ENCODE assay signal across 22 cellular contexts in genomic region chr1:51976831-51977602, GRCh38. TPM values are rescaled to one million over a fixed set of nuclear protein-coding genes. Genes with fewer than 3 reads are reported as not detected.
A peak's percentile ranks its signal among the peaks of the same experiment; 100 is the strongest.
DNase-seq lines count a peak whose midpoint lies in the region; ATAC-seq, FAIRE-seq and TF ChIP-seq lines count a peak whose summit lies in the region.
"Had no signal": no experiment of that assay in that cellular context is flagged by ENCODE, and none has a peak within 500 bp of the region (broad histone marks: within the 10 kb centered on the region; RNA-seq: fewer than 3 reads in every experiment).

No MANE protein-coding gene starts in this region.

- FAIRE-seq in HepG2 (lab: Jason Lieb, UNC), result peak; percentile 59
- FAIRE-seq: astrocyte, pancreas had no signal

- no peaks in the 10 kb centered on the region for H3K36me3 ChIP-seq in HepG2 (replicated peaks in 1 of 2; ENCODE audit: control insufficient read depth in 1 of 2, insufficient read depth in 2 of 2, low read length in 2 of 2)
- no peaks in the 10 kb centered on the region for H3K36me3 ChIP-seq in body of pancreas (replicated peaks in 1 of 2; ENCODE audit: insufficient read depth in 1 of 2, low read depth in 2 of 2)
- no peaks in the 10 kb centered on the region for H3K36me3 ChIP-seq in transverse colon
- H3K36me3 ChIP-seq: heart right ventricle, left lung, pancreas, sigmoid colon, vagina had no signal

- no peak for TF ChIP-seq RAD21 in HepG2 (CRISPR knock-in tag; IDR thresholded peaks at IDR 0.05)

- no peaks in the 10 kb centered on the region for H4K20me1 ChIP-seq in HepG2 (ENCODE audit: insufficient read depth, low read length)

- H3K27ac ChIP-seq in HepG2 (ENCODE audit: extremely low read length, insufficient read depth, low read length), result no peak overlapping the region
- no peak overlapping the region for H3K27ac ChIP-seq in body of pancreas
- H3K27ac ChIP-seq in transverse colon, result no peak overlapping the region
- H3K27ac ChIP-seq: heart right ventricle, left lung, pancreas, sigmoid colon, vagina had no signal

- TF ChIP-seq EP300 in HepG2 (IDR thresholded peaks at IDR 0.05; ENCODE audit: low read depth in 2 of 2, low read length in 2 of 2) (peak in 1 of 2 experiments; percentile 73; a peak in 2 of 4 replicates), HepG2 (CRISPR knock-in tag; IDR thresholded peaks at IDR 0.05; ENCODE audit: borderline replicate concordance) (peak; percentile 73; the same call in 1 of the 2 replicates), transverse colon (IDR thresholded peaks at IDR 0.05; ENCODE audit: low read depth) (no peak)

- WGBS in HepG2 (ENCODE audit: low lambda C conversion rate), result 30% methylated on average over 11 of the region's 12 CpGs
- WGBS in body of pancreas, 2 donors, result 61 to 78% methylated on average over 8 to 12 of the region's 12 CpGs
- 87 to 92% methylated on average over 3 to 12 of the region's 12 CpGs for WGBS in transverse colon (ENCODE audit: low coverage in 1 of 2), 2 donors

- no TSS peak for BruUV-seq in HepG2 (replicated peaks; lab: Mats Ljungman, UMichigan)

- TF ChIP-seq CTCF in HepG2 (CRISPR knock-in tag; IDR thresholded peaks at IDR 0.05) (no peak), body of pancreas (IDR thresholded peaks at IDR 0.05) (no peak), transverse colon (IDR thresholded peaks at IDR 0.05) (no peak)

- H3K4me1 ChIP-seq in HepG2 (ENCODE audit: insufficient read depth, low read length) (peaks cover 40% of the 10 kb centered on the region), body of pancreas (no peaks in the 10 kb centered on the region), transverse colon (no peaks in the 10 kb centered on the region)
- H3K4me1 ChIP-seq: heart right ventricle, left lung, pancreas, sigmoid colon, vagina had no signal

- H3K4me2 ChIP-seq in HepG2 (ENCODE audit: low read depth, low read length), result peak overlapping the region; percentile 4; the same call in 1 of the 2 replicates

- no peaks in the 10 kb centered on the region for H3K9me3 ChIP-seq in HepG2 (ENCODE audit: low read length)
- no peaks in the 10 kb centered on the region for H3K9me3 ChIP-seq in body of pancreas
- no peaks in the 10 kb centered on the region for H3K9me3 ChIP-seq in transverse colon
- H3K9me3 ChIP-seq: heart right ventricle, left lung, pancreas, sigmoid colon, vagina had no signal

- CTCF ChIA-PET in HepG2 (lab: Yijun Ruan, JAX; ENCODE audit: low intra/inter-chr PET ratio, low total read pairs), result no interaction called here

- no peaks in the 10 kb centered on the region; a peak in 1 of 5 replicates for H3K27me3 ChIP-seq in HepG2 (ENCODE audit: control insufficient read depth in 1 of 2, insufficient read depth in 2 of 2, low read length in 2 of 2)
- H3K27me3 ChIP-seq in body of pancreas, result no peaks in the 10 kb centered on the region
- H3K27me3 ChIP-seq in transverse colon, result no peaks in the 10 kb centered on the region
- H3K27me3 ChIP-seq: heart right ventricle, pancreas, sigmoid colon, vagina had no signal

- DNase-seq in COLO668 (lab: John Stamatoyannopoulos, UW; ENCODE audit: unreplicated experiment) (peak; percentile 92), HuH-7.5 (ENCODE audit: low spot score) (peak; percentile 38), SHP77 treated with DMSO at 0.1 percent for 48 hours (lab: John Stamatoyannopoulos, UW) (peak; percentile 41), HepG2 (ENCODE audit: low spot score) (peak; percentile 72), foreskin melanocyte (no peak), body of pancreas (no peak), transverse colon (no peak)
- DNase-seq in activated CD4-positive, CD25-positive, alpha-beta regulatory T cell (lab: John Stamatoyannopoulos, UW), result no peak
- DNase-seq: activated CD4-positive, alpha-beta T cell treated with anti-CD3 and anti-CD28 coated beads, Interleukin-2, amount 10 ng/mL, durations not matched to agents 24 days and 14 days; C1 segment of cervical spinal cord; GF-D8; heart right ventricle; left lung; NCI-H1105 treated with DMSO at 0.1 percent for 48 hours; NCI-H526 treated with DMSO at 0.1 percent for 48 hours; pancreas; SIG-M5; sigmoid colon; substantia nigra had no signal

- no peaks in the 10 kb centered on the region for H3K79me2 ChIP-seq in HepG2 (ENCODE audit: insufficient read depth, low read length)

- H3K4me3 ChIP-seq in HepG2 (replicated peaks in 1 of 3; ENCODE audit: insufficient read depth in 1 of 3, low read depth in 2 of 3, low read length in 3 of 3), result no peak overlapping the region
- H3K4me3 ChIP-seq in body of pancreas, result no peak overlapping the region
- no peak overlapping the region for H3K4me3 ChIP-seq in transverse colon
- H3K4me3 ChIP-seq: heart right ventricle, left lung, pancreas, sigmoid colon, vagina had no signal

- H2AFZ ChIP-seq in HepG2 (ENCODE audit: low read length), result no peak overlapping the region

- in situ Hi-C loops in HepG2 (cut with HindIII; ENCODE audit: extremely low pct_ligation_motif_present, low pct_unique_long_range_greater_than_20kb) (no loop called here), transverse colon (cut with MboI; ENCODE audit: low pct_ligation_motif_present in 1 of 4, low pct_unique_long_range_greater_than_20kb in 1 of 4, low sequenced_read_pairs in 3 of 4) (no loop called here)

- POLR2A ChIA-PET in HepG2 (lab: Yijun Ruan, JAX), result interaction anchor here (1.2 to 1.3 kb wide), 2 partner anchors 8 to 79 kb away, joined by 3 to 7 read pairs; partner anchors contain the start of gene BTF3L4

- TF ChIP-seq POLR2A in HepG2 (IDR thresholded peaks at IDR 0.05; ENCODE audit: insufficient read depth in 1 of 2, low read depth in 2 of 2, low read length in 2 of 2), result no peak
- TF ChIP-seq POLR2A in body of pancreas (IDR thresholded peaks at IDR 0.05), result no peak
- no peak for TF ChIP-seq POLR2A in transverse colon (IDR thresholded peaks at IDR 0.05)

- peak; percentile 94 for ATAC-seq in HepG2
- ATAC-seq in body of pancreas, result no peak
- ATAC-seq: activated T-helper 17 cell treated with anti-CD3 and anti-CD28 coated beads, Interleukin-2, amount 50 U/mL, for 72 hours; heart right ventricle; left lung had no signal

- no peak overlapping the region for H3K9ac ChIP-seq in HepG2 (ENCODE audit: insufficient read depth, low read depth, low read length)

- intact Hi-C loops in HepG2 (cut with micrococcal nuclease; ENCODE audit: unreplicated experiment) (no loop called here), body of pancreas (cut with DNase I) (no loop called here), transverse colon (cut with DNase I; ENCODE audit: low total_unique reads) (no loop called here)

TF ChIP-seq in HepG2, 621 proteins besides CTCF, POLR2A, EP300 and RAD21 (continues in another document):
- no peak for TF ChIP-seq SSRP1 (CRISPR knock-in tag; IDR thresholded peaks at IDR 0.05)

RNA-seq across cellular contexts. Expression of gene RAB3B, which starts 13.5 kb away (rescaled TPM):
- total RNA-seq in HepG2 (2016; rRNA removed; fragmentation: Illumina TruSeq; extraction: Trizol), result 1.0 and 1.9 TPM in 2 replicates
- total RNA-seq in HepG2 (2016; cell fraction: cytosol; rRNA removed; fragmentation: Illumina TruSeq; extraction: Trizol; ENCODE audit: low read depth), result 0.09 and 0.10 TPM in 2 replicates
- total RNA-seq in HepG2 (2016; cell fraction: insoluble cytoplasmic fraction; rRNA removed; fragmentation: Illumina TruSeq; extraction: Trizol), result 1.2 and 1.6 TPM in 2 replicates
- 0.31 and 0.43 TPM in 2 replicates for total RNA-seq in HepG2 (2016; cell fraction: membrane; rRNA removed; fragmentation: Illumina TruSeq; extraction: Trizol)
- total RNA-seq in HepG2 (2016; cell fraction: nucleus; rRNA removed; fragmentation: Illumina TruSeq; extraction: Trizol), result 0.65 and 0.81 TPM in 2 replicates
- polyA plus RNA-seq in HepG2 (2011; rRNA removed), result 1.2 and 1.7 TPM in 2 replicates
- 0.72 and 1.6 TPM in 2 replicates for polyA plus RNA-seq in HepG2 (2011; cell fraction: cytosol; rRNA removed)
- 0.72 and 1.2 TPM in 2 replicates for polyA plus RNA-seq in HepG2 (2011; cell fraction: nucleus; rRNA removed)
- 0.64 and 1.5 TPM in 2 replicates for polyA plus RNA-seq in HepG2 (2012)
- 0.07 and 0.08 TPM in 2 replicates for polyA plus RNA-seq in HepG2 (2016; cell fraction: cytosol; fragmentation: Illumina TruSeq; extraction: Trizol; ENCODE audit: low read depth)
- 0.94 and 1.3 TPM in 2 replicates for polyA plus RNA-seq in HepG2 (2016; cell fraction: insoluble cytoplasmic fraction; fragmentation: Illumina TruSeq; extraction: Trizol; ENCODE audit: low read depth)
- 0.19 and 0.23 TPM in 2 replicates for polyA plus RNA-seq in HepG2 (2016; cell fraction: membrane; fragmentation: Illumina TruSeq; extraction: Trizol; ENCODE audit: low read depth)
- polyA plus RNA-seq in HepG2 (2016; cell fraction: nucleus; fragmentation: Illumina TruSeq; extraction: Trizol; ENCODE audit: insufficient read depth, low read depth), result 0.75 and 0.93 TPM in 2 replicates
- polyA minus RNA-seq in HepG2 (2011; rRNA and poly(A)+ RNA removed; ENCODE audit: low replicate concordance), result 2.2 TPM in 1 of 2 replicates, not detected in the other
- 1.8 and 3.7 TPM in 2 replicates for polyA minus RNA-seq in HepG2 (2011; cell fraction: cytosol; rRNA and poly(A)+ RNA removed)
- polyA minus RNA-seq in HepG2 (2011; cell fraction: nucleus; rRNA and poly(A)+ RNA removed), result 1.0 and 1.9 TPM in 2 replicates
- 1 to 10 TPM; 1.3 to 2.9 TPM for total RNA-seq in body of pancreas
- total RNA-seq in transverse colon, result 1 to 10 TPM; 1.8 to 4.5 (median 3.4) TPM

RNA-seq across cellular contexts. Expression of gene KTI12, which starts 56.6 kb away (rescaled TPM):
- total RNA-seq in HepG2 (2016; rRNA removed; fragmentation: Illumina TruSeq; extraction: Trizol) (10.2 and 11.8 TPM in 2 replicates), body of pancreas (1 to 10 TPM; 7.6 to 8.8 TPM), transverse colon (1 to 10 TPM in 3 of 4 donors, not detected in 1; 1.8 to 7.9 (median 7.3) TPM)
- total RNA-seq in HepG2 (2016; cell fraction: cytosol; rRNA removed; fragmentation: Illumina TruSeq; extraction: Trizol; ENCODE audit: low read depth), result 1.4 and 2.0 TPM in 2 replicates
- total RNA-seq in HepG2 (2016; cell fraction: insoluble cytoplasmic fraction; rRNA removed; fragmentation: Illumina TruSeq; extraction: Trizol), result 10.6 and 12.0 TPM in 2 replicates
- total RNA-seq in HepG2 (2016; cell fraction: membrane; rRNA removed; fragmentation: Illumina TruSeq; extraction: Trizol), result 5.3 and 5.6 TPM in 2 replicates
- total RNA-seq in HepG2 (2016; cell fraction: nucleus; rRNA removed; fragmentation: Illumina TruSeq; extraction: Trizol), result 7.0 and 8.3 TPM in 2 replicates
- 7.0 and 7.4 TPM in 2 replicates for polyA plus RNA-seq in HepG2 (2011; rRNA removed)
- 7.6 and 9.9 TPM in 2 replicates for polyA plus RNA-seq in HepG2 (2011; cell fraction: cytosol; rRNA removed)
- polyA plus RNA-seq in HepG2 (2011; cell fraction: nucleus; rRNA removed), result 7.4 and 7.7 TPM in 2 replicates
- 5.6 and 6.2 TPM in 2 replicates for polyA plus RNA-seq in HepG2 (2012)
- polyA plus RNA-seq in HepG2 (2016; cell fraction: cytosol; fragmentation: Illumina TruSeq; extraction: Trizol; ENCODE audit: low read depth), result 1.1 and 1.5 TPM in 2 replicates
- 10.2 and 12.7 TPM in 2 replicates for polyA plus RNA-seq in HepG2 (2016; cell fraction: insoluble cytoplasmic fraction; fragmentation: Illumina TruSeq; extraction: Trizol; ENCODE audit: low read depth)
- 2.7 and 3.0 TPM in 2 replicates for polyA plus RNA-seq in HepG2 (2016; cell fraction: membrane; fragmentation: Illumina TruSeq; extraction: Trizol; ENCODE audit: low read depth)
- 10.6 and 13.5 TPM in 2 replicates for polyA plus RNA-seq in HepG2 (2016; cell fraction: nucleus; fragmentation: Illumina TruSeq; extraction: Trizol; ENCODE audit: insufficient read depth, low read depth)
- polyA minus RNA-seq in HepG2 (2011; rRNA and poly(A)+ RNA removed; ENCODE audit: low replicate concordance), result 8.9 and 13.7 TPM in 2 replicates
- polyA minus RNA-seq in HepG2 (2011; cell fraction: cytosol; rRNA and poly(A)+ RNA removed), result 2.2 and 2.9 TPM in 2 replicates
- 8.5 and 8.6 TPM in 2 replicates for polyA minus RNA-seq in HepG2 (2011; cell fraction: nucleus; rRNA and poly(A)+ RNA removed)

Comparison
In these comparisons a context has a peak if more than half of its experiments do, and no peak if none do; other contexts are left out.
1. DNase-seq: peak in COLO668 (single experiment), HuH-7.5 (single experiment), SHP77 treated with DMSO at 0.1 percent for 48 hours (single experiment) and HepG2 (single experiment); none in activated CD4-positive, CD25-positive, alpha-beta regulatory T cell (0 of 4), foreskin melanocyte (single experiment), body of pancreas (0 of 4) and transverse colon (single experiment).